8 cellular contexts compared by ENCODE assay signal in the genomic region with DNA sequence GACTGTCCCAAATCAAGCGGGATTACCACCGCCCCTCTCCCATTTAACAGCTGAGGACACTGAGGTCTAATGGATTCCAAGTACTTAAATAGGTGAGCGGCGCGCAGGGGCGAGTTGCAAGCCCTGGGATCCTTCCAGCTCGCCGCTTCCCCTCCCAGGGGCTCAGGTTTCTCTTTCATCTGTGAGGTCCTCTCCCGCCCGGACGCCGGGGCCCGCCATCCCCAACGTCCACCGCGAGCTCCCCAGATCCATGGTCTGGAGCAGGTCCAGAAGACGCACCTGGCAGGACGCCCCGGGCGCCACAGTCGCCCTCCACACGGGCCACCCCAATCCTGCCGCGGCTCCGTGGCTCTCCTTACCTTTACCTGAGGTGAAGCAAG. TPM values are rescaled to one million over a fixed set of nuclear protein-coding genes. Genes with fewer than 3 reads are reported as not detected.
A peak's percentile ranks its signal among the peaks of the same experiment; 100 is the strongest.
DNase-seq lines count a peak whose midpoint lies in the region; ATAC-seq and TF ChIP-seq lines count a peak whose summit lies in the region.

No MANE protein-coding gene starts in this region.

- TF ChIP-seq CTCF in AG04450 (IDR thresholded peaks at IDR 0.05; ENCODE audit: low read depth, low read length) (no peak), gastrocnemius medialis (IDR thresholded peaks at IDR 0.05 in 4 of 5, conservative IDR thresholded peaks at IDR 0.05 in 1 of 5) (no peak)

- ATAC-seq in GM18867 (IDR thresholded peaks at IDR 0.05; ENCODE audit: unreplicated experiment) (peak; percentile 28), left cardiac atrium (peak; percentile 9 to 42), gastrocnemius medialis (peak; percentile 29 to 37)

- peak overlapping the region; percentile 95 to 99 (median 99) for H3K4me3 Mint-ChIP-seq in IgD-negative memory B cell
- H3K4me3 Mint-ChIP-seq in activated T-helper 1 cell treated with anti-CD3 and anti-CD28 coated beads, Interleukin-12 subunit alpha, Interleukin-12 subunit beta, Interleukin-2, Interleukin-4 antibody, amounts not matched to agents 30 ng/mL and 10 ng/mL and 1 ng/mL, durations not matched to agents 14 hours and 24 hours and 36 hours = peak overlapping the region; percentile 88

- peaks cover 24 to 53% (median 25%) of the 10 kb centered on the region in 3 donors for H3K4me1 Mint-ChIP-seq in IgD-negative memory B cell
- peaks cover 62% of the 10 kb centered on the region for H3K4me1 Mint-ChIP-seq in activated T-helper 1 cell treated with anti-CD3 and anti-CD28 coated beads, Interleukin-12 subunit alpha, Interleukin-12 subunit beta, Interleukin-2, Interleukin-4 antibody, amounts not matched to agents 30 ng/mL and 10 ng/mL and 1 ng/mL, durations not matched to agents 14 hours and 24 hours and 36 hours (ENCODE audit: low read depth)

- no peaks in the 10 kb centered on the region for H3K9me3 Mint-ChIP-seq in IgD-negative memory B cell
- H3K9me3 Mint-ChIP-seq in activated T-helper 1 cell treated with anti-CD3 and anti-CD28 coated beads, Interleukin-12 subunit alpha, Interleukin-12 subunit beta, Interleukin-2, Interleukin-4 antibody, amounts not matched to agents 30 ng/mL and 10 ng/mL and 1 ng/mL, durations not matched to agents 14 hours and 24 hours and 36 hours = no peaks in the 10 kb centered on the region

- no peaks in the 10 kb centered on the region for H3K36me3 ChIP-seq in gastrocnemius medialis

- H3K4me3 ChIP-seq in AG04450 (ENCODE audit: low read depth, low read length) (peak overlapping the region; percentile 97), gastrocnemius medialis (peak overlapping the region; percentile 67 to 79 (median 68))

- H3K27ac ChIP-seq in AG04450 (ENCODE audit: low read depth, low read length) (peak overlapping the region; percentile 58), gastrocnemius medialis (peak overlapping the region; percentile 63 to 81 (median 74))

- POLR2A ChIA-PET in AG04450 (lab: Yijun Ruan, JAX) = no interaction called here

- intact Hi-C loops in activated T-helper 1 cell treated with anti-CD3 and anti-CD28 coated beads, Interleukin-12 subunit alpha, Interleukin-12 subunit beta, Interleukin-2, Interleukin-4 antibody, amounts not matched to agents 30 ng/mL and 10 ng/mL and 1 ng/mL, durations not matched to agents 14 hours and 24 hours and 36 hours (cut with micrococcal nuclease) = loop anchor here (1.0 to 5.0 kb wide), 8 partner anchors 14 to 775 kb away; a partner anchor contains a TSS
- intact Hi-C loops in left cardiac atrium (cut with DNase I) = no loop called here
- intact Hi-C loops in gastrocnemius medialis (cut with DNase I; ENCODE audit: low total_unique reads) = loop anchor here (2.0 kb wide), 1 partner anchor 39 kb away; no protein-coding TSS in a partner anchor

- no peak for TF ChIP-seq POLR2A in gastrocnemius medialis (IDR thresholded peaks at IDR 0.05)

- H3K4me1 ChIP-seq in gastrocnemius medialis = peaks cover 0 to 5% of the 10 kb centered on the region in 2 donors

- peak overlapping the region; percentile 82 to 97 (median 97) for H3K27ac Mint-ChIP-seq in IgD-negative memory B cell
- peak overlapping the region; percentile 99 for H3K27ac Mint-ChIP-seq in activated T-helper 1 cell treated with anti-CD3 and anti-CD28 coated beads, Interleukin-12 subunit alpha, Interleukin-12 subunit beta, Interleukin-2, Interleukin-4 antibody, amounts not matched to agents 30 ng/mL and 10 ng/mL and 1 ng/mL, durations not matched to agents 14 hours and 24 hours and 36 hours

- H3K27me3 ChIP-seq in AG04450 (ENCODE audit: control insufficient read depth, insufficient read depth, low read length) = no peaks in the 10 kb centered on the region
- H3K27me3 ChIP-seq in gastrocnemius medialis = no peaks in the 10 kb centered on the region

- CTCF ChIA-PET in AG04450 (lab: Charles Lee) = interaction anchor here (0.6 to 6.2 kb wide), 2 partner anchors 19 to 647 kb away, joined by 3 to 61 read pairs; no protein-coding TSS in a partner anchor

- H3K27me3 Mint-ChIP-seq in IgD-negative memory B cell = no peaks in the 10 kb centered on the region
- H3K27me3 Mint-ChIP-seq in activated T-helper 1 cell treated with anti-CD3 and anti-CD28 coated beads, Interleukin-12 subunit alpha, Interleukin-12 subunit beta, Interleukin-2, Interleukin-4 antibody, amounts not matched to agents 30 ng/mL and 10 ng/mL and 1 ng/mL, durations not matched to agents 14 hours and 24 hours and 36 hours (ENCODE audit: insufficient read depth) = no peaks in the 10 kb centered on the region

- DNase-seq in AG04450 (ENCODE audit: low read depth, low spot score) (no peak), left cardiac atrium (no peak), gastrocnemius medialis (peak in 1 of 2 donors; percentile 5), NCI-H774 (lab: John Stamatoyannopoulos, UW) (no peak), NCI-H1930 (lab: John Stamatoyannopoulos, UW) (no peak)
- no peak for DNase-seq in activated T-helper 1 cell treated with anti-CD3 and anti-CD28 coated beads, Interleukin-12 subunit alpha, Interleukin-12 subunit beta, Interleukin-2, Interleukin-4 antibody, amounts not matched to agents 30 ng/mL and 10 ng/mL and 1 ng/mL, durations not matched to agents 14 hours and 24 hours and 36 hours (ENCODE audit: low spot score)

- H3K9me3 ChIP-seq in AG04450 (ENCODE audit: control insufficient read depth, insufficient read depth, low read length) (peaks cover 4% of the 10 kb centered on the region; the same call in 1 of the 2 replicates), gastrocnemius medialis (no peaks in the 10 kb centered on the region)

- peaks cover 3% of the 10 kb centered on the region for H3K36me3 Mint-ChIP-seq in IgD-negative memory B cell
- H3K36me3 Mint-ChIP-seq in activated T-helper 1 cell treated with anti-CD3 and anti-CD28 coated beads, Interleukin-12 subunit alpha, Interleukin-12 subunit beta, Interleukin-2, Interleukin-4 antibody, amounts not matched to agents 30 ng/mL and 10 ng/mL and 1 ng/mL, durations not matched to agents 14 hours and 24 hours and 36 hours (ENCODE audit: low read depth) = peaks cover 32% of the 10 kb centered on the region

- in situ Hi-C loops in gastrocnemius medialis (cut with MboI; ENCODE audit: low sequenced_read_pairs in 4 of 4) = no loop called here

RNA-seq across cellular contexts. Expression of a gene that starts 0.3 kb away (rescaled TPM):
- polyA plus RNA-seq in AG04450 (2011; rRNA removed) (20.1 and 24.3 TPM in 2 replicates), IgD-negative memory B cell (6.1 TPM)
- polyA minus RNA-seq in AG04450 (2011; rRNA and poly(A)+ RNA removed) = 16.3 and 18.5 TPM in 2 replicates
- total RNA-seq in activated T-helper 1 cell treated with anti-CD3 and anti-CD28 coated beads, Interleukin-12 subunit alpha, Interleukin-12 subunit beta, Interleukin-2, Interleukin-4 antibody, amounts not matched to agents 30 ng/mL and 10 ng/mL and 1 ng/mL, durations not matched to agents 14 hours and 24 hours and 36 hours = 149 and 163 TPM in 2 replicates
- total RNA-seq in left cardiac atrium (10 to 100 TPM in 1 of 2 donors, 1 to 10 TPM in 1; 6.5 to 22.3 TPM), gastrocnemius medialis (1 to 10 TPM in 2 of 4 donors, under 1 TPM in 2; 0.49 to 2.7 (median 1.4) TPM)

Comparison
In these comparisons a context has a peak if more than half of its experiments do, and no peak if none do; other contexts are left out.
1. intact Hi-C loops: an anchor here in activated T-helper 1 cell treated with anti-CD3 and anti-CD28 coated beads, Interleukin-12 subunit alpha, Interleukin-12 subunit beta, Interleukin-2, Interleukin-4 antibody, amounts not matched to agents 30 ng/mL and 10 ng/mL and 1 ng/mL, durations not matched to agents 14 hours and 24 hours and 36 hours (1.0 to 5.0 kb wide) and gastrocnemius medialis (2.0 kb wide); none called in left cardiac atrium.